Comparison of ENCODE assay signal across 13 cellular contexts in the genomic region with DNA sequence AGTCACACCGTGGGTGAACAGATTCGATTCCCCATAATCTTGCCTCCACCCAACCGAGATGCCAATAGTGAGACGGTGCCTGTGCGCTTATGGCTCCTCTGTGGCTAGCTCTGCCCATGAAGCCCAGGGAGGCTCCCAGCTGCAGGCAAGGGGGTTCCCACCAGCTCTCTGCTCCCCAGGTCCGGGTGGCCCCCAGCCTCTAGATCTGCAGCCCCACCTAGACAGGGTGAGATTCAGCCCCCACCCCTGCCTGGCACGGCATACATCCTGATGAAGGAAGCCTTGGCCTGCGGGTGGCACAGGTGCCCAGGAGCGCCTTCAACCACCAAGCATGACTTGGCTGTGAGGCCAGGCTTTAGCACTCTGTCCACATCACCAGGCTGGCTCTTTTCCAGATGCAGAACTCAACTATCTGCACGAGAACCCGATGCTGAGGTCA. TPM values are rescaled to one million over a fixed set of nuclear protein-coding genes. Genes with fewer than 3 reads are reported as not detected.
DNase-seq lines count a peak whose midpoint lies in the region; ATAC-seq and TF ChIP-seq lines count a peak whose summit lies in the region.
"Had no signal": no experiment of that assay in that cellular context is flagged by ENCODE, and none has a peak within 500 bp of the region (broad histone marks: within the 10 kb centered on the region; RNA-seq: fewer than 3 reads in every experiment).

No MANE protein-coding gene starts in this region.

- TF ChIP-seq CTCF in sigmoid colon (IDR thresholded peaks at IDR 0.05), result no peak

- H3K4me3 Mint-ChIP-seq in activated naive CD8-positive, alpha-beta T cell treated with anti-CD3 and anti-CD28 coated beads, Interleukin-2, amount 10 ng/mL, durations not matched to agents 7 days and 5 days, result no peak overlapping the region
- no peak overlapping the region for H3K4me3 Mint-ChIP-seq in immature natural killer cell
- H3K4me3 Mint-ChIP-seq: nephron had no signal

- intact Hi-C loops in sigmoid colon (cut with DNase I), result no loop called here

- TF ChIP-seq POLR2A in sigmoid colon (IDR thresholded peaks at IDR 0.05), result no peak

- peak overlapping the region; percentile 15 to 54 (median 46) for H3K27ac ChIP-seq in sigmoid colon
- H3K27ac ChIP-seq: suprapubic skin had no signal

- H3K9me3 Mint-ChIP-seq in activated naive CD8-positive, alpha-beta T cell treated with anti-CD3 and anti-CD28 coated beads, Interleukin-2, amount 10 ng/mL, durations not matched to agents 7 days and 5 days, result no peaks in the 10 kb centered on the region
- no peaks in the 10 kb centered on the region for H3K9me3 Mint-ChIP-seq in immature natural killer cell
- H3K9me3 Mint-ChIP-seq: nephron had no signal

- H3K27ac Mint-ChIP-seq in activated naive CD8-positive, alpha-beta T cell treated with anti-CD3 and anti-CD28 coated beads, Interleukin-2, amount 10 ng/mL, durations not matched to agents 7 days and 5 days, result no peak overlapping the region
- peak overlapping the region; percentile 33 to 84 (median 76) for H3K27ac Mint-ChIP-seq in immature natural killer cell
- H3K27ac Mint-ChIP-seq: nephron had no signal

- no peak for TF ChIP-seq EP300 in sigmoid colon (IDR thresholded peaks at IDR 0.05)

- no peaks in the 10 kb centered on the region for H3K27me3 ChIP-seq in H7 (ENCODE audit: control insufficient read depth, insufficient read depth, low read length)
- no peaks in the 10 kb centered on the region for H3K27me3 ChIP-seq in sigmoid colon
- H3K27me3 ChIP-seq: suprapubic skin had no signal

- peaks cover 56% of the 10 kb centered on the region for H3K36me3 ChIP-seq in H7 (replicated peaks; ENCODE audit: control insufficient read depth, insufficient read depth, low read length)
- H3K36me3 ChIP-seq in sigmoid colon, result peaks cover 56 to 83% (median 70%) of the 10 kb centered on the region in 4 donors

- DNase-seq in H7 (peak; percentile 26), immature natural killer cell (no peak), sigmoid colon (peak; percentile 66), iPS-NIHi11 (ENCODE audit: low spot score) (no peak), LoVo (ENCODE audit: low spot score) (no peak)
- peak; percentile 21 for DNase-seq in activated naive CD8-positive, alpha-beta T cell treated with anti-CD3 and anti-CD28 coated beads, Interleukin-2, amount 10 ng/mL, durations not matched to agents 7 days and 5 days
- DNase-seq: NCI-H146 had no signal

- no peak for ATAC-seq in activated naive CD8-positive, alpha-beta T cell treated with anti-CD3 and anti-CD28 coated beads, Interleukin-2, amount 10 ng/mL, durations not matched to agents 7 days and 5 days (ENCODE audit: low read depth)
- ATAC-seq in HG02840 (IDR thresholded peaks at IDR 0.05; ENCODE audit: low FRiP score, unreplicated experiment), result no peak
- ATAC-seq in HG03196 (IDR thresholded peaks at IDR 0.05; ENCODE audit: unreplicated experiment), result no peak
- ATAC-seq: sciatic nerve had no signal

- H3K4me3 ChIP-seq in H7 (ENCODE audit: insufficient read depth, low read depth, low read length) (no peak overlapping the region), sigmoid colon (no peak overlapping the region)
- H3K4me3 ChIP-seq: suprapubic skin had no signal

- peaks cover 0 to 27% (median 4%) of the 10 kb centered on the region in 4 donors for H3K4me1 ChIP-seq in sigmoid colon
- H3K4me1 ChIP-seq: suprapubic skin had no signal

- H3K4me1 Mint-ChIP-seq in activated naive CD8-positive, alpha-beta T cell treated with anti-CD3 and anti-CD28 coated beads, Interleukin-2, amount 10 ng/mL, durations not matched to agents 7 days and 5 days, result no peaks in the 10 kb centered on the region
- H3K4me1 Mint-ChIP-seq in immature natural killer cell, result peaks cover 26 to 27% of the 10 kb centered on the region in 2 donors
- H3K4me1 Mint-ChIP-seq: nephron had no signal

- H3K36me3 Mint-ChIP-seq in activated naive CD8-positive, alpha-beta T cell treated with anti-CD3 and anti-CD28 coated beads, Interleukin-2, amount 10 ng/mL, durations not matched to agents 7 days and 5 days, result peaks cover 23% of the 10 kb centered on the region
- H3K36me3 Mint-ChIP-seq in immature natural killer cell, result peaks cover 8 to 43% (median 17%) of the 10 kb centered on the region in 3 donors

- POLR2A ChIA-PET in activated naive CD8-positive, alpha-beta T cell treated with anti-CD3 and anti-CD28 coated beads, Interleukin-2, amount 10 ng/mL, durations not matched to agents 7 days and 5 days (lab: Charles Lee), result no interaction called here

- no peaks in the 10 kb centered on the region for H3K27me3 Mint-ChIP-seq in activated naive CD8-positive, alpha-beta T cell treated with anti-CD3 and anti-CD28 coated beads, Interleukin-2, amount 10 ng/mL, durations not matched to agents 7 days and 5 days
- peaks cover 0 to 4% (median 3%) of the 10 kb centered on the region in 3 donors for H3K27me3 Mint-ChIP-seq in immature natural killer cell (ENCODE audit: low read depth in 3 of 3)

- WGBS in sigmoid colon, 2 donors, result 80 to 86% methylated on average over 11 of the region's 11 CpGs

- no peaks in the 10 kb centered on the region for H3K9me3 ChIP-seq in sigmoid colon
- H3K9me3 ChIP-seq: suprapubic skin had no signal

RNA-seq across cellular contexts. Expression of gene WDR1, which starts 40.6 kb away (rescaled TPM):
- total RNA-seq in H7 (2014; rRNA removed; shearing (Covaris generic)), result 219 and 254 TPM in 2 replicates
- total RNA-seq in activated naive CD8-positive, alpha-beta T cell treated with anti-CD3 and anti-CD28 coated beads, Interleukin-2, amount 10 ng/mL, durations not matched to agents 7 days and 5 days, result 100 to 1,000 TPM; 371 to 372 TPM
- polyA plus RNA-seq in immature natural killer cell (100 to 1,000 TPM; 339 to 509 (median 401) TPM), sigmoid colon (100 to 1,000 TPM; 200 to 267 (median 247) TPM)
- 100 to 1,000 TPM; 171 to 267 (median 238) TPM for total RNA-seq in sigmoid colon

RNA-seq across cellular contexts. Expression of gene SLC2A9, which starts 54.7 kb away (rescaled TPM):
- total RNA-seq in H7 (2014; rRNA removed; shearing (Covaris generic)), result 0.26 TPM in 1 of 2 replicates, not detected in the other
- 1 to 10 TPM in 1 of 2 experiments, under 1 TPM in 1; 0.77 to 1.6 TPM for total RNA-seq in activated naive CD8-positive, alpha-beta T cell treated with anti-CD3 and anti-CD28 coated beads, Interleukin-2, amount 10 ng/mL, durations not matched to agents 7 days and 5 days
- 1 to 10 TPM in 2 of 3 donors, not detected in 1; 1.4 to 2.3 TPM for polyA plus RNA-seq in immature natural killer cell
- 1 to 10 TPM; 3.9 to 6.7 (median 5.8) TPM for total RNA-seq in sigmoid colon
- polyA plus RNA-seq in sigmoid colon, result 1 to 10 TPM in 1 of 3 donors, under 1 TPM in 1, not detected in 1; 0.92 to 4.8 TPM
- total RNA-seq: G401 had no signal

Comparison
In these comparisons a context has a peak if more than half of its experiments do, and no peak if none do; other contexts are left out.
1. DNase-seq: peak in H7 (single experiment), activated naive CD8-positive, alpha-beta T cell treated with anti-CD3 and anti-CD28 coated beads, Interleukin-2, amount 10 ng/mL, durations not matched to agents 7 days and 5 days (single experiment) and sigmoid colon (single experiment); none in immature natural killer cell (0 of 3), iPS-NIHi11 (single experiment) and LoVo (single experiment).